In the genomic region with DNA sequence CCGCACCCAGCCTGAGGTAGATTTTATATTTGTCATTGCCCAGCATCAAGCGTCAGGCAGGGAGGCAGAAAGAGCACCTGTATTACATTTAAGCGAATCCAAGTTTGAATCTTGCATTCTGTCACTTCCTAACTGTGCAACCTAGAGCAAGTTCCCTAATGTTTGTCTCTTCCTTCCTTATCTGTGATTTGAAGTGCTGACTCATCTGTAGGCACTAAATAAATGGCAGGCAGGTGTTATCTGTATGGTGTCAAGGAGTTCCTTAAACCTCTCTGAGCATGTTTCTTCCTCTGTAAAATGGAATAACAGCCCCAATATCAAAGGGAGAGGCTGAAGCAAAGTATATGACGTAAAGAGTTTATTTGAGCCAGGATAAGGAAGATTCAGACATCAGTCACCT, we compare ENCODE assay signal across 1 cellular context.
TF ChIP-seq lines count a peak whose summit lies in the region.

No MANE protein-coding gene starts in this region.

TF ChIP-seq in K562, 482 proteins besides CTCF, POLR2A, EP300 and RAD21 (continued from another document):
- TF ChIP-seq TEAD4 (IDR thresholded peaks at IDR 0.05; ENCODE audit: low read length) (peak; percentile 52; the same call in 1 of the 2 replicates), TEAD4 (CRISPR knock-in tag; IDR thresholded peaks at IDR 0.05; ENCODE audit: borderline replicate concordance) (no peak), MECOM (CRISPR knock-in tag; IDR thresholded peaks at IDR 0.05) (peak; percentile 85), EWSR1 (IDR thresholded peaks at IDR 0.05; ENCODE audit: borderline replicate concordance, low read depth, partially characterized antibody) (no peak), ARID1B (IDR thresholded peaks at IDR 0.05) (peak; percentile 75), ESRRA (IDR thresholded peaks at IDR 0.05; ENCODE audit: borderline replicate concordance, low read depth) (peak; percentile 61; the same call in 1 of the 2 replicates), SOX6 (IDR thresholded peaks at IDR 0.05) (peak; percentile 51; the same call in 1 of the 2 replicates), SMARCC2 (IDR thresholded peaks at IDR 0.05; ENCODE audit: low read depth) (peak; percentile 34; the same call in 1 of the 2 replicates), ETV5 (CRISPR knock-in tag; IDR thresholded peaks at IDR 0.05; ENCODE audit: low read depth) (no peak), MAFF (IDR thresholded peaks at IDR 0.05; ENCODE audit: low read length) (peak; percentile 91), ZBTB11 (CRISPR knock-in tag; IDR thresholded peaks at IDR 0.05) (peak in 1 of 3 experiments; percentile 79; a peak in 2 of 6 replicates), MEIS2 (IDR thresholded peaks at IDR 0.05; ENCODE audit: partially characterized antibody) (peak; percentile 93), NFE2 (IDR thresholded peaks at IDR 0.05; ENCODE audit: low read depth) (peak; percentile 98), L3MBTL2 (IDR thresholded peaks at IDR 0.05) (0 out of 2 replicates have a peak, but pooled peaks have one; percentile 36), ZNF316 (IDR thresholded peaks at IDR 0.05) (peak; percentile 94), ZNF766 (CRISPR knock-in tag; conservative IDR thresholded peaks at IDR 0.05) (peak; percentile 87; the same call in 1 of the 2 replicates), ZBTB1 (CRISPR knock-in tag; IDR thresholded peaks at IDR 0.05; ENCODE audit: borderline replicate concordance, low read depth) (no peak), FOSL1 (tag; conservative IDR thresholded peaks at IDR 0.05) (peak; percentile 82), MAFG (tag; conservative IDR thresholded peaks at IDR 0.05) (peak; percentile 95), CTBP1 (IDR thresholded peaks at IDR 0.05; ENCODE audit: borderline replicate concordance) (peak; percentile 86; the same call in 1 of the 2 replicates)
- TF ChIP-seq, protein P1, sequence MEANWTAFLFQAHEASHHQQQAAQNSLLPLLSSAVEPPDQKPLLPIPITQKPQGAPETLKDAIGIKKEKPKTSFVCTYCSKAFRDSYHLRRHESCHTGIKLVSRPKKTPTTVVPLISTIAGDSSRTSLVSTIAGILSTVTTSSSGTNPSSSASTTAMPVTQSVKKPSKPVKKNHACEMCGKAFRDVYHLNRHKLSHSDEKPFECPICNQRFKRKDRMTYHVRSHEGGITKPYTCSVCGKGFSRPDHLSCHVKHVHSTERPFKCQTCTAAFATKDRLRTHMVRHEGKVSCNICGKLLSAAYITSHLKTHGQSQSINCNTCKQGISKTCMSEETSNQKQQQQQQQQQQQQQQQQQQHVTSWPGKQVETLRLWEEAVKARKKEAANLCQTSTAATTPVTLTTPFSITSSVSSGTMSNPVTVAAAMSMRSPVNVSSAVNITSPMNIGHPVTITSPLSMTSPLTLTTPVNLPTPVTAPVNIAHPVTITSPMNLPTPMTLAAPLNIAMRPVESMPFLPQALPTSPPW (CRISPR knock-in tag; IDR thresholded peaks at IDR 0.05): no peak
- TF ChIP-seq, protein P2, sequence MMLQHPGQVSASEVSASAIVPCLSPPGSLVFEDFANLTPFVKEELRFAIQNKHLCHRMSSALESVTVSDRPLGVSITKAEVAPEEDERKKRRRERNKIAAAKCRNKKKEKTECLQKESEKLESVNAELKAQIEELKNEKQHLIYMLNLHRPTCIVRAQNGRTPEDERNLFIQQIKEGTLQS (IDR thresholded peaks at IDR 0.05): peak; percentile 67; the same call in 1 of the 2 replicates
- TF ChIP-seq, protein P2 (CRISPR knock-in tag; conservative IDR thresholded peaks at IDR 0.05): no peak
- TF ChIP-seq, protein P3, sequence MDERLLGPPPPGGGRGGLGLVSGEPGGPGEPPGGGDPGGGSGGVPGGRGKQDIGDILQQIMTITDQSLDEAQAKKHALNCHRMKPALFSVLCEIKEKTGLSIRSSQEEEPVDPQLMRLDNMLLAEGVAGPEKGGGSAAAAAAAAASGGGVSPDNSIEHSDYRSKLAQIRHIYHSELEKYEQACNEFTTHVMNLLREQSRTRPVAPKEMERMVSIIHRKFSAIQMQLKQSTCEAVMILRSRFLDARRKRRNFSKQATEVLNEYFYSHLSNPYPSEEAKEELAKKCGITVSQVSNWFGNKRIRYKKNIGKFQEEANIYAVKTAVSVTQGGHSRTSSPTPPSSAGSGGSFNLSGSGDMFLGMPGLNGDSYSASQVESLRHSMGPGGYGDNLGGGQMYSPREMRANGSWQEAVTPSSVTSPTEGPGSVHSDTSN (CRISPR knock-in tag; IDR thresholded peaks at IDR 0.05; ENCODE audit: low read depth): no peak
- TF ChIP-seq, protein P3 (tag; conservative IDR thresholded peaks at IDR 0.05; ENCODE audit: low read depth): peak; percentile 85
- TF ChIP-seq, protein P4, sequence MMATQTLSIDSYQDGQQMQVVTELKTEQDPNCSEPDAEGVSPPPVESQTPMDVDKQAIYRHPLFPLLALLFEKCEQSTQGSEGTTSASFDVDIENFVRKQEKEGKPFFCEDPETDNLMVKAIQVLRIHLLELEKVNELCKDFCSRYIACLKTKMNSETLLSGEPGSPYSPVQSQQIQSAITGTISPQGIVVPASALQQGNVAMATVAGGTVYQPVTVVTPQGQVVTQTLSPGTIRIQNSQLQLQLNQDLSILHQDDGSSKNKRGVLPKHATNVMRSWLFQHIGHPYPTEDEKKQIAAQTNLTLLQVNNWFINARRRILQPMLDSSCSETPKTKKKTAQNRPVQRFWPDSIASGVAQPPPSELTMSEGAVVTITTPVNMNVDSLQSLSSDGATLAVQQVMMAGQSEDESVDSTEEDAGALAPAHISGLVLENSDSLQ (IDR thresholded peaks at IDR 0.05): peak; percentile 79
TF ChIP-seq in K562: peak in this region for 35.
